In the genomic region with DNA sequence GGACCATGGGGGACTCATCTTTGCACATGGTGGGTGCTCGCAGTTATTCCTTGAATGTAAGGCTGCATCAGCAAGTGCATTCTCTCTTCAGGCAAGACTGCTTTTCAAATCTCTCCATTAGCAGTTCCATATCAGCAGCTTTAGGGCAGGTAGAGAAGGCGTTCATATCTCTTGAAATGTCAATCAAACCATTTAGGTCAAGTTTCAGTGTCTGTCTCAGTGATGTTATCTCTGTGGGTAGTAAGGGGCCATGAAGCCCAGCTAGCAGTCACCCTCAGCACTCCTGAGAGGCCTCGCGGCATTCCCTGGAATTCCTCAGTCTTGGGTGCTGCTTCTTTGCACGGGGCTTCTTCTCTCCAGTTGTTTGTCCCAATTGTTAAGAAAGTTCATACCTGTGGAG, we compare ENCODE assay signal across 29 cellular contexts.
"Had no signal": no experiment of that assay in that cellular context is flagged by ENCODE, and none has a peak within 500 bp of the region (broad histone marks: within the 10 kb centered on the region; RNA-seq: fewer than 3 reads in every experiment).

No MANE protein-coding gene starts in this region.

- DNase-seq: colonic mucosa; cortex of kidney; dermis blood vessel endothelial cell; dorsolateral prefrontal cortex; effector CD4-positive, alpha-beta T cell; effector CD8-positive, alpha-beta T cell; effector memory CD4-positive, alpha-beta T cell; effector memory CD8-positive, alpha-beta T cell; endodermal cell; erythroblast; esophagus squamous epithelium; foreskin fibroblast; foreskin keratinocyte; foreskin melanocyte; gastrocnemius medialis; glutamatergic neuron; head of caudate nucleus; heart left ventricle; heart right ventricle had no signal

- H3K27me3 Mint-ChIP-seq: dendritic cell treated with granulocyte-macrophage colony-stimulating factor and Interleukin-4, amounts not matched to agents 40 ng/mL and 50 ng/mL, for 4 days; effector memory CD8-positive, alpha-beta T cell had no signal

- H3K4me3 ChIP-seq: colonic mucosa, coronary artery, dorsolateral prefrontal cortex, esophagus muscularis mucosa, esophagus squamous epithelium, gastrocnemius medialis, gastroesophageal sphincter, heart left ventricle, heart right ventricle had no signal

- H3K27ac Mint-ChIP-seq: dendritic cell treated with granulocyte-macrophage colony-stimulating factor and Interleukin-4, amounts not matched to agents 40 ng/mL and 50 ng/mL, for 4 days; effector memory CD8-positive, alpha-beta T cell; endodermal cell had no signal

- H3K36me3 ChIP-seq: colonic mucosa, esophagus muscularis mucosa, esophagus squamous epithelium, gastrocnemius medialis, heart left ventricle, heart right ventricle had no signal

- FAIRE-seq: colon, endometrium, endothelial cell of umbilical vein, frontal cortex had no signal

- H3K9me3 Mint-ChIP-seq: dendritic cell treated with granulocyte-macrophage colony-stimulating factor and Interleukin-4, amounts not matched to agents 40 ng/mL and 50 ng/mL, for 4 days; effector memory CD8-positive, alpha-beta T cell; endodermal cell had no signal

- H3K9me3 ChIP-seq: colonic mucosa, esophagus muscularis mucosa, esophagus squamous epithelium, gastrocnemius medialis, gastroesophageal sphincter, heart left ventricle, heart right ventricle had no signal

- H3K4me1 ChIP-seq: colonic mucosa had no signal

- H3K4me3 Mint-ChIP-seq: dendritic cell treated with granulocyte-macrophage colony-stimulating factor and Interleukin-4, amounts not matched to agents 40 ng/mL and 50 ng/mL, for 4 days; effector memory CD8-positive, alpha-beta T cell; endodermal cell had no signal

- ATAC-seq: effector memory CD8-positive, alpha-beta T cell; esophagus mucosa; foreskin keratinocyte; gastrocnemius medialis; gastroesophageal sphincter; heart left ventricle; heart right ventricle had no signal

- H3K27ac ChIP-seq: colonic mucosa, coronary artery, dorsolateral prefrontal cortex, epithelial cell of prostate, esophagus muscularis mucosa, esophagus squamous epithelium, foreskin keratinocyte, gastrocnemius medialis, gastroesophageal sphincter, heart left ventricle, heart right ventricle had no signal

- H3K27me3 ChIP-seq: colonic mucosa, dorsolateral prefrontal cortex, esophagus muscularis mucosa, esophagus squamous epithelium, foreskin keratinocyte, gastrocnemius medialis, gastroesophageal sphincter, heart left ventricle, heart right ventricle had no signal
